29 cellular contexts compared by ENCODE assay signal in genomic region chr3:32243519-32243918, GRCh38.
"Had no signal": no experiment of that assay in that cellular context is flagged by ENCODE, and none has a peak within 500 bp of the region (broad histone marks: within the 10 kb centered on the region; RNA-seq: fewer than 3 reads in every experiment).

No MANE protein-coding gene starts in this region.

- H3K27ac ChIP-seq: ascending aorta, cardiac muscle cell, VCaP had no signal

- DNase-seq: activated B cell treated with CpG ODN at 0.5 μM for 24 hours; activated CD4-positive, alpha-beta memory T cell treated with anti-CD3 and anti-CD28 coated beads, Interleukin-2, amount 10 ng/mL, durations not matched to agents 7 days and 5 days; activated CD4-positive, alpha-beta T cell treated with anti-CD3 and anti-CD28 coated beads for 48 hours; activated CD4-positive, CD25-positive, alpha-beta regulatory T cell treated with anti-CD3 and anti-CD28 coated beads, Interleukin-2, amount 50 U/mL, for 72 hours; activated CD8-positive, alpha-beta memory T cell treated with anti-CD3 and anti-CD28 coated beads for 24 hours; activated CD8-positive, alpha-beta memory T cell treated with anti-CD3 and anti-CD28 coated beads, Interleukin-2, amount 10 ng/mL, durations not matched to agents 7 days and 5 days; activated CD8-positive, alpha-beta memory T cell treated with anti-CD3 and anti-CD28 coated beads, Interleukin-2, amount 50 U/mL, for 48 hours; activated effector memory CD4-positive, alpha-beta T cell treated with anti-CD3 and anti-CD28 coated beads, Interleukin-2, amount 50 U/mL, for 16 hours; activated naive CD4-positive, alpha-beta T cell treated with Interleukin-2 at 50 U/mL for 16 hours; activated naive CD8-positive, alpha-beta T cell treated with anti-CD3 and anti-CD28 coated beads, Interleukin-2, amount 10 ng/mL, durations not matched to agents 7 days and 5 days; activated T-cell treated with anti-CD3 and anti-CD28 coated beads, Interleukin-2, amount 50 U/mL, for 48 hours; amygdala; Karpas-422; KBM-7; NCI-H1105 treated with DMSO at 0.1 percent for 48 hours; NCI-H1436; NCI-H1694; NCI-H1930; NCI-H2081 treated with DMSO at 0.1 percent for 48 hours; NCI-H226; NCI-H524 treated with DMSO at 0.1 percent for 48 hours; Right ventricle myocardium superior; SW 1271; T-helper 9 cell had no signal

- H3K4me3 ChIP-seq: ascending aorta, cardiac muscle cell had no signal

- H3K4me3 Mint-ChIP-seq: activated B cell treated with CpG ODN at 0.5 μM for 24 hours; activated CD4-positive, alpha-beta memory T cell treated with anti-CD3 and anti-CD28 coated beads, Interleukin-2, amount 10 ng/mL, durations not matched to agents 7 days and 5 days; activated CD8-positive, alpha-beta memory T cell treated with anti-CD3 and anti-CD28 coated beads, Interleukin-2, amount 10 ng/mL, durations not matched to agents 7 days and 5 days; activated naive CD4-positive, alpha-beta T cell treated with anti-CD3 and anti-CD28 coated beads, Interleukin-2, amount 50 U/mL, for 24 hours; activated naive CD8-positive, alpha-beta T cell treated with anti-CD3 and anti-CD28 coated beads, Interleukin-2, amount 10 ng/mL, durations not matched to agents 7 days and 5 days; central memory CD8-positive, alpha-beta T cell had no signal

- H3K9me3 Mint-ChIP-seq: activated B cell treated with CpG ODN at 0.5 μM for 24 hours; activated CD4-positive, alpha-beta memory T cell treated with anti-CD3 and anti-CD28 coated beads, Interleukin-2, amount 10 ng/mL, durations not matched to agents 7 days and 5 days; activated naive CD4-positive, alpha-beta T cell treated with anti-CD3 and anti-CD28 coated beads, Interleukin-2, amount 50 U/mL, for 24 hours; activated naive CD8-positive, alpha-beta T cell treated with anti-CD3 and anti-CD28 coated beads, Interleukin-2, amount 10 ng/mL, durations not matched to agents 7 days and 5 days; central memory CD8-positive, alpha-beta T cell had no signal

- H3K9me3 ChIP-seq: ascending aorta had no signal

- H3K27ac Mint-ChIP-seq: activated B cell treated with CpG ODN at 0.5 μM for 24 hours; activated CD4-positive, alpha-beta memory T cell treated with anti-CD3 and anti-CD28 coated beads, Interleukin-2, amount 10 ng/mL, durations not matched to agents 7 days and 5 days; activated CD8-positive, alpha-beta memory T cell treated with anti-CD3 and anti-CD28 coated beads, Interleukin-2, amount 10 ng/mL, durations not matched to agents 7 days and 5 days; activated naive CD4-positive, alpha-beta T cell treated with anti-CD3 and anti-CD28 coated beads, Interleukin-2, amount 50 U/mL, for 24 hours; activated naive CD8-positive, alpha-beta T cell treated with anti-CD3 and anti-CD28 coated beads, Interleukin-2, amount 10 ng/mL, durations not matched to agents 7 days and 5 days had no signal

- H3K27me3 ChIP-seq: ascending aorta, cardiac muscle cell had no signal

- H3K27me3 Mint-ChIP-seq: activated naive CD4-positive, alpha-beta T cell treated with anti-CD3 and anti-CD28 coated beads, Interleukin-2, amount 50 U/mL, for 24 hours; activated naive CD8-positive, alpha-beta T cell treated with anti-CD3 and anti-CD28 coated beads, Interleukin-2, amount 10 ng/mL, durations not matched to agents 7 days and 5 days had no signal

- ATAC-seq: activated CD8-positive, alpha-beta memory T cell treated with anti-CD3 and anti-CD28 coated beads, Interleukin-2, amount 10 ng/mL, durations not matched to agents 7 days and 5 days had no signal

- H3K36me3 ChIP-seq: ascending aorta, cardiac muscle cell had no signal
